Comparison of ENCODE assay signal across 8 cellular contexts in genomic region chr11:65779919-65780769, GRCh38. TPM values are rescaled to one million over a fixed set of nuclear protein-coding genes. Genes with fewer than 3 reads are reported as not detected.
DNase-seq lines count a peak whose midpoint lies in the region; ATAC-seq, FAIRE-seq and TF ChIP-seq lines count a peak whose summit lies in the region.

No MANE protein-coding gene starts in this region.

- H3K27me3 Mint-ChIP-seq in activated naive CD4-positive, alpha-beta T cell treated with anti-CD3 and anti-CD28 coated beads, Interleukin-2, amount 50 U/mL, for 24 hours: peaks cover 3% of the 10 kb centered on the region

- peak overlapping the region; percentile 88 for H3K9ac ChIP-seq in SK-N-SH

- H3K4me2 ChIP-seq in SK-N-SH: peak overlapping the region; percentile 95
- peak overlapping the region; percentile 94 for H3K4me2 ChIP-seq in osteoblast (ENCODE audit: insufficient read depth, low read length)

- H3K4me1 Mint-ChIP-seq in activated naive CD4-positive, alpha-beta T cell treated with anti-CD3 and anti-CD28 coated beads, Interleukin-2, amount 50 U/mL, for 24 hours: peaks cover 14% of the 10 kb centered on the region

- H3K4me1 ChIP-seq in SK-N-SH (ENCODE audit: control insufficient read depth in 1 of 2, insufficient read depth in 2 of 2, low read depth in 1 of 2, low read length in 1 of 2): peaks cover 0 to 13% of the 10 kb centered on the region in 2 experiments; a peak in 1 of 4 replicates
- peaks cover 5% of the 10 kb centered on the region for H3K4me1 ChIP-seq in osteoblast (ENCODE audit: insufficient read depth, low read length)
- peaks cover 8 to 23% of the 10 kb centered on the region in 2 donors for H3K4me1 ChIP-seq in thoracic aorta (ENCODE audit: control insufficient read depth in 1 of 2, low read depth in 2 of 2)

- 29% methylated on average over 25 of the region's 76 CpGs for WGBS in SK-N-SH (ENCODE audit: low lambda C conversion rate)

- H3F3A ChIP-seq in SK-N-SH (replicated peaks; ENCODE audit: insufficient read depth): peaks cover 12% of the 10 kb centered on the region

- peak; percentile 57 for ATAC-seq in GM21390 (IDR thresholded peaks at IDR 0.05; ENCODE audit: unreplicated experiment)
- peak; percentile 84 for ATAC-seq in thoracic aorta (ENCODE audit: insufficient number of reproducible peaks, low FRiP score, low read depth)

- H3K36me3 ChIP-seq in SK-N-SH (replicated peaks in 1 of 2; ENCODE audit: control insufficient read depth in 1 of 2, insufficient read depth in 2 of 2, low read length in 1 of 2) (peaks cover 0 to 12% of the 10 kb centered on the region in 2 experiments), osteoblast (ENCODE audit: insufficient read depth, low read length) (peaks cover 9% of the 10 kb centered on the region), thoracic aorta (peaks cover 20% of the 10 kb centered on the region)

- peak overlapping the region; percentile 35 to 50; a peak in 3 of 4 replicates for H3K27ac ChIP-seq in SK-N-SH (ENCODE audit: low read depth in 2 of 2, low read length in 1 of 2)
- peak overlapping the region; percentile 77 for H3K27ac ChIP-seq in osteoblast (ENCODE audit: low read depth, low read length)
- peak overlapping the region; percentile 64 to 82 for H3K27ac ChIP-seq in thoracic aorta

- peak overlapping the region; percentile 87 for H3K4me3 Mint-ChIP-seq in activated naive CD4-positive, alpha-beta T cell treated with anti-CD3 and anti-CD28 coated beads, Interleukin-2, amount 50 U/mL, for 24 hours

- no peaks in the 10 kb centered on the region for H3K36me3 Mint-ChIP-seq in activated naive CD4-positive, alpha-beta T cell treated with anti-CD3 and anti-CD28 coated beads, Interleukin-2, amount 50 U/mL, for 24 hours

- H3K9me3 Mint-ChIP-seq in activated naive CD4-positive, alpha-beta T cell treated with anti-CD3 and anti-CD28 coated beads, Interleukin-2, amount 50 U/mL, for 24 hours: no peaks in the 10 kb centered on the region

- no peaks in the 10 kb centered on the region for H3K9me2 ChIP-seq in SK-N-SH

- H3K27ac Mint-ChIP-seq in activated naive CD4-positive, alpha-beta T cell treated with anti-CD3 and anti-CD28 coated beads, Interleukin-2, amount 50 U/mL, for 24 hours: peak overlapping the region; percentile 74

- TF ChIP-seq CTCF in D721Med (IDR thresholded peaks at IDR 0.05; ENCODE audit: insufficient read depth, missing control alignments): peak; percentile 69
- TF ChIP-seq CTCF in SK-N-SH (IDR thresholded peaks at IDR 0.05): peak; percentile 71
- peak; percentile 87 for TF ChIP-seq CTCF in osteoblast (IDR thresholded peaks at IDR 0.05; ENCODE audit: extremely low read depth, low read depth, low read length)
- peak; percentile 83 for TF ChIP-seq CTCF in thoracic aorta (IDR thresholded peaks at IDR 0.05)

- H2AFZ ChIP-seq in SK-N-SH (ENCODE audit: low read depth) (peak overlapping the region; percentile 56), osteoblast (ENCODE audit: low read length) (peak overlapping the region; percentile 90)

- H3K4me3 ChIP-seq in SK-N-SH (ENCODE audit: low read depth in 2 of 2, low read length in 1 of 2): peak overlapping the region; percentile 62 to 70
- peak overlapping the region; percentile 95 for H3K4me3 ChIP-seq in osteoblast (ENCODE audit: insufficient read depth, low read length)
- peak overlapping the region; percentile 99 for H3K4me3 ChIP-seq in thoracic aorta

- peak; percentile 72 for TF ChIP-seq RAD21 in Ishikawa (IDR thresholded peaks at IDR 0.05; ENCODE audit: low read depth)
- peak; percentile 12; the same call in 1 of the 2 replicates for TF ChIP-seq RAD21 in SK-N-SH (IDR thresholded peaks at IDR 0.05; ENCODE audit: low read length)

- TF ChIP-seq EP300 in Ishikawa (IDR thresholded peaks at IDR 0.05; ENCODE audit: borderline replicate concordance) (no peak), SK-N-SH (IDR thresholded peaks at IDR 0.05; ENCODE audit: borderline replicate concordance in 1 of 2, low read depth in 1 of 2, low read length in 1 of 2) (no peak)

- no peaks in the 10 kb centered on the region for H3K9me3 ChIP-seq in SK-N-SH
- no peaks in the 10 kb centered on the region for H3K9me3 ChIP-seq in osteoblast (ENCODE audit: low read depth, low read length)
- H3K9me3 ChIP-seq in thoracic aorta: no peaks in the 10 kb centered on the region

- CTCF ChIA-PET in SK-N-SH (lab: Yijun Ruan, JAX): interaction anchor here (0.6 to 8.6 kb wide), 41 partner anchors 9 to 1501 kb away, joined by 3 to 152 read pairs (median 5); partner anchors contain the start of genes FIBP, KAT5, MUS81 and RNASEH2C

- H3K27me3 ChIP-seq in SK-N-SH (ENCODE audit: insufficient read depth): 0 out of 2 replicates have a peak, but pooled peaks cover under 1% of the 10 kb centered on the region
- peaks cover 2% of the 10 kb centered on the region for H3K27me3 ChIP-seq in osteoblast (ENCODE audit: insufficient read depth, low read length)
- H3K27me3 ChIP-seq in thoracic aorta (replicated peaks; ENCODE audit: insufficient read depth): no peaks in the 10 kb centered on the region

- POLR2A ChIA-PET in SK-N-SH (lab: Yijun Ruan, JAX): interaction anchor here (0.6 to 1.6 kb wide), 3 partner anchors 60 to 70 kb away, joined by 3 to 6 read pairs (median 5); partner anchors contain the start of gene RNASEH2C

- peak; percentile 75 for DNase-seq in D721Med (ENCODE audit: insufficient read length, low spot score)
- DNase-seq in SK-N-SH: peak; percentile 87
- peak; percentile 81 for DNase-seq in glomerular visceral epithelial cell (ENCODE audit: extremely low spot score)
- DNase-seq in osteoblast (ENCODE audit: insufficient read length, low spot score, missing footprints): peak; percentile 100
- DNase-seq in thoracic aorta (ENCODE audit: low spot score): no peak

- H4K20me1 ChIP-seq in SK-N-SH (ENCODE audit: insufficient read depth) (peaks cover 6% of the 10 kb centered on the region; the same call in 1 of the 2 replicates), osteoblast (ENCODE audit: insufficient read depth, low read length) (peaks cover 31% of the 10 kb centered on the region)

- H3K79me2 ChIP-seq in SK-N-SH (ENCODE audit: insufficient read depth) (peaks cover 15% of the 10 kb centered on the region; the same call in 1 of the 2 replicates), osteoblast (ENCODE audit: insufficient read depth, low read length) (peaks cover 35% of the 10 kb centered on the region)

- FAIRE-seq in D721Med (lab: Jason Lieb, UNC): no peak

TF ChIP-seq in Ishikawa, 13 proteins besides CTCF, POLR2A, EP300 and RAD21 (continues in another document):
- TF ChIP-seq YY1 (IDR thresholded peaks at IDR 0.05; ENCODE audit: low read depth) (no peak), TCF12 (IDR thresholded peaks at IDR 0.05; ENCODE audit: low read depth) (peak; percentile 51; the same call in 1 of the 2 replicates), TEAD4 (IDR thresholded peaks at IDR 0.05) (peak; percentile 18; the same call in 1 of the 2 replicates), ZBTB7A (IDR thresholded peaks at IDR 0.05; ENCODE audit: low read depth) (peak; percentile 71), TAF1 (IDR thresholded peaks at IDR 0.05; ENCODE audit: low read depth) (peak; percentile 40; the same call in 1 of the 2 replicates)

TF ChIP-seq in SK-N-SH, 30 proteins besides CTCF, POLR2A, EP300 and RAD21:
- TF ChIP-seq SMC3 (IDR thresholded peaks at IDR 0.05; ENCODE audit: low read depth, low read length): peak; percentile 46
- TF ChIP-seq, protein P1, sequence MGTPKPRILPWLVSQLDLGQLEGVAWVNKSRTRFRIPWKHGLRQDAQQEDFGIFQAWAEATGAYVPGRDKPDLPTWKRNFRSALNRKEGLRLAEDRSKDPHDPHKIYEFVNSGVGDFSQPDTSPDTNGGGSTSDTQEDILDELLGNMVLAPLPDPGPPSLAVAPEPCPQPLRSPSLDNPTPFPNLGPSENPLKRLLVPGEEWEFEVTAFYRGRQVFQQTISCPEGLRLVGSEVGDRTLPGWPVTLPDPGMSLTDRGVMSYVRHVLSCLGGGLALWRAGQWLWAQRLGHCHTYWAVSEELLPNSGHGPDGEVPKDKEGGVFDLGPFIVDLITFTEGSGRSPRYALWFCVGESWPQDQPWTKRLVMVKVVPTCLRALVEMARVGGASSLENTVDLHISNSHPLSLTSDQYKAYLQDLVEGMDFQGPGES (IDR thresholded peaks at IDR 0.05; ENCODE audit: low read depth, low read length): no peak
- TF ChIP-seq, protein P2, sequence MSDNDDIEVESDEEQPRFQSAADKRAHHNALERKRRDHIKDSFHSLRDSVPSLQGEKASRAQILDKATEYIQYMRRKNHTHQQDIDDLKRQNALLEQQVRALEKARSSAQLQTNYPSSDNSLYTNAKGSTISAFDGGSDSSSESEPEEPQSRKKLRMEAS (IDR thresholded peaks at IDR 0.05; ENCODE audit: low read depth): 0 out of 2 replicates have a peak, but pooled peaks have one; percentile 27
- no peak for TF ChIP-seq RXRA (IDR thresholded peaks at IDR 0.05; ENCODE audit: borderline replicate concordance, low read depth)
- no peak for TF ChIP-seq MEF2A (IDR thresholded peaks at IDR 0.05; ENCODE audit: borderline replicate concordance, low read depth)
TF ChIP-seq in SK-N-SH: peak in this region for 2.

RNA-seq across cellular contexts. Expression of gene AP5B1, which starts 0.6 kb away (rescaled TPM):
- 3.8 and 4.6 TPM in 2 replicates for polyA plus RNA-seq in SK-N-SH (2012; rRNA removed)
- 1.2 and 2.0 TPM in 2 replicates for polyA plus RNA-seq in SK-N-SH (2012; cell fraction: cytosol; rRNA removed)
- polyA plus RNA-seq in SK-N-SH (2012; cell fraction: nucleus; rRNA removed): 11.6 and 11.7 TPM in 2 replicates
- total RNA-seq in osteoblast (15.3 and 18.1 TPM in 2 replicates), thoracic aorta (10 to 100 TPM; 26.3 to 38.4 TPM)

RNA-seq across cellular contexts. Expression of gene OVOL1, which starts 6.7 kb away (rescaled TPM):
- polyA plus RNA-seq in SK-N-SH (2012; rRNA removed): not detected in 2 replicates
- not detected in 2 replicates for polyA plus RNA-seq in SK-N-SH (2012; cell fraction: cytosol; rRNA removed)
- not detected in 2 replicates for polyA plus RNA-seq in SK-N-SH (2012; cell fraction: nucleus; rRNA removed)
- not detected in 2 replicates for total RNA-seq in osteoblast
- under 1 TPM in 1 of 2 donors, not detected in 1; 0.27 TPM for total RNA-seq in thoracic aorta

RNA-seq across cellular contexts. Expression of gene SNX32, which starts 53.6 kb away (rescaled TPM):
- polyA plus RNA-seq in SK-N-SH (2012; rRNA removed): 0.81 and 1.0 TPM in 2 replicates
- 0.39 and 0.58 TPM in 2 replicates for polyA plus RNA-seq in SK-N-SH (2012; cell fraction: cytosol; rRNA removed)
- 5.2 and 6.4 TPM in 2 replicates for polyA plus RNA-seq in SK-N-SH (2012; cell fraction: nucleus; rRNA removed)
- total RNA-seq in osteoblast: 1.1 and 1.5 TPM in 2 replicates
- under 1 TPM in 1 of 2 donors, not detected in 1; 0.81 TPM for total RNA-seq in thoracic aorta

RNA-seq across cellular contexts. Expression of gene RNASEH2C, which starts 59.5 kb away (rescaled TPM):
- 43.9 and 50.9 TPM in 2 replicates for polyA plus RNA-seq in SK-N-SH (2012; rRNA removed)
- 22.5 and 37.5 TPM in 2 replicates for polyA plus RNA-seq in SK-N-SH (2012; cell fraction: cytosol; rRNA removed)
- 169 and 187 TPM in 2 replicates for polyA plus RNA-seq in SK-N-SH (2012; cell fraction: nucleus; rRNA removed)
- total RNA-seq in osteoblast: 27.4 and 27.9 TPM in 2 replicates
- total RNA-seq in thoracic aorta: 100 to 1,000 TPM; 138 to 185 TPM
